Comparison of ENCODE assay signal across 11 cellular contexts in genomic region chr14:69713976-69714716, GRCh38. TPM values are rescaled to one million over a fixed set of nuclear protein-coding genes. Genes with fewer than 3 reads are reported as not detected.
DNase-seq lines count a peak whose midpoint lies in the region; ATAC-seq lines count a peak whose summit lies in the region.
"Had no signal": no experiment of that assay in that cellular context is flagged by ENCODE, and none has a peak within 500 bp of the region (broad histone marks: within the 10 kb centered on the region; RNA-seq: fewer than 3 reads in every experiment).

No MANE protein-coding gene starts in this region.

- peak; percentile 82 for DNase-seq in COLO668 (lab: John Stamatoyannopoulos, UW; ENCODE audit: unreplicated experiment)
- DNase-seq in NCI-H1105 (lab: John Stamatoyannopoulos, UW): peak; percentile 27
- DNase-seq in T-helper 17 cell: no peak
- DNase-seq in HPDE6-E6E7 (ENCODE audit: extremely low spot score): no peak
- no peak for DNase-seq in activated CD4-positive, alpha-beta T cell treated with anti-CD3 and anti-CD28 coated beads for 36 hours
- DNase-seq: activated CD4-positive, alpha-beta T cell treated with anti-CD3 and anti-CD28 coated beads for 4 hours; central memory CD4-positive, alpha-beta T cell; NK-92 treated with Interleukin-12 subunit alpha and Interleukin-12 subunit beta, amount 100 ng/mL, for 24 hours had no signal

- no peak overlapping the region for H3K4me3 Mint-ChIP-seq in T-helper 17 cell
- H3K4me3 Mint-ChIP-seq in activated CD4-positive, alpha-beta T cell treated with anti-CD3 and anti-CD28 coated beads for 36 hours: no peak overlapping the region

- no peak for ATAC-seq in T-helper 17 cell
- no peak for ATAC-seq in GM21619 (IDR thresholded peaks at IDR 0.05; ENCODE audit: unreplicated experiment)
- no peak for ATAC-seq in GM21528 (IDR thresholded peaks at IDR 0.05; ENCODE audit: low FRiP score, unreplicated experiment)
- no peak for ATAC-seq in activated CD4-positive, alpha-beta T cell treated with anti-CD3 and anti-CD28 coated beads for 36 hours

- peak overlapping the region; percentile 5 for H3K27ac ChIP-seq in mesodermal cell (ENCODE audit: low read depth, low read length, severe bottlenecking)

- peaks cover 22% of the 10 kb centered on the region for H3K36me3 ChIP-seq in mesodermal cell (ENCODE audit: control insufficient read depth, insufficient read depth, low read length)

- peaks cover 45% of the 10 kb centered on the region for H3K4me1 Mint-ChIP-seq in T-helper 17 cell
- H3K4me1 Mint-ChIP-seq in activated CD4-positive, alpha-beta T cell treated with anti-CD3 and anti-CD28 coated beads for 36 hours: peaks cover 43% of the 10 kb centered on the region

- H3K27me3 Mint-ChIP-seq in T-helper 17 cell: no peaks in the 10 kb centered on the region
- no peaks in the 10 kb centered on the region for H3K27me3 Mint-ChIP-seq in activated CD4-positive, alpha-beta T cell treated with anti-CD3 and anti-CD28 coated beads for 36 hours

- peaks cover 20% of the 10 kb centered on the region for H3K4me1 ChIP-seq in mesodermal cell (ENCODE audit: control insufficient read depth, insufficient read depth, low read length, poor library complexity, severe bottlenecking)

- peaks cover 5% of the 10 kb centered on the region for H3K36me3 Mint-ChIP-seq in T-helper 17 cell (ENCODE audit: low read depth)
- peaks cover 41% of the 10 kb centered on the region for H3K36me3 Mint-ChIP-seq in activated CD4-positive, alpha-beta T cell treated with anti-CD3 and anti-CD28 coated beads for 36 hours (ENCODE audit: low read depth)

- CTCF ChIA-PET in activated CD4-positive, alpha-beta T cell treated with anti-CD3 and anti-CD28 coated beads for 36 hours (lab: Charles Lee): interaction anchor here (0.8 to 1.9 kb wide), 3 partner anchors 17 to 39 kb away, joined by 3 to 7 read pairs (median 4); no protein-coding TSS in a partner anchor

- H3K4me3 ChIP-seq in mesodermal cell (ENCODE audit: extremely low read depth, insufficient read depth, low read length, poor library complexity, severe bottlenecking): no peak overlapping the region

- POLR2A ChIA-PET in activated CD4-positive, alpha-beta T cell treated with anti-CD3 and anti-CD28 coated beads for 36 hours (lab: Charles Lee): no interaction called here

- intact Hi-C loops in activated CD4-positive, alpha-beta T cell treated with anti-CD3 and anti-CD28 coated beads for 36 hours (cut with DNase I, micrococcal nuclease): no loop called here

- H3K27ac Mint-ChIP-seq in T-helper 17 cell: peak overlapping the region; percentile 90
- H3K27ac Mint-ChIP-seq in activated CD4-positive, alpha-beta T cell treated with anti-CD3 and anti-CD28 coated beads for 36 hours: no peak overlapping the region

- no peaks in the 10 kb centered on the region for H3K9me3 Mint-ChIP-seq in activated CD4-positive, alpha-beta T cell treated with anti-CD3 and anti-CD28 coated beads for 36 hours (ENCODE audit: low read depth)

- H3K9me3 ChIP-seq in T-helper 17 cell (ENCODE audit: control insufficient read depth, low read length, poor library complexity, severe bottlenecking) (no peaks in the 10 kb centered on the region), mesodermal cell (ENCODE audit: control insufficient read depth, low read length) (no peaks in the 10 kb centered on the region)

- 75 to 81% methylated on average over 3 to 4 of the region's 9 CpGs for WGBS in mesodermal cell (ENCODE audit: insufficient coverage in 2 of 2), 2 experiments

RNA-seq across cellular contexts. Expression of gene SRSF5, which starts 52.8 kb away (rescaled TPM):
- total RNA-seq in T-helper 17 cell: 1,000 to 10,000 TPM; 1,334 to 1,459 TPM
- polyA plus RNA-seq in mesodermal cell (2013, experiment 1 of 2): 238 TPM
- 242 TPM for polyA plus RNA-seq in mesodermal cell (2013, experiment 2 of 2)
- total RNA-seq in activated CD4-positive, alpha-beta T cell treated with anti-CD3 and anti-CD28 coated beads for 36 hours: 100 to 1,000 TPM; 265 to 319 TPM

Comparison
In these comparisons a context has a peak if more than half of its experiments do, and no peak if none do; other contexts are left out.
1. DNase-seq: peak in COLO668 (single experiment) and NCI-H1105 (single experiment); none in T-helper 17 cell (0 of 3), HPDE6-E6E7 (single experiment) and activated CD4-positive, alpha-beta T cell treated with anti-CD3 and anti-CD28 coated beads for 36 hours (single experiment).
2. RNA of gene SRSF5, which starts 52.8 kb away (total RNA-seq): 1,334 to 1,459 TPM in T-helper 17 cell; 265 to 319 TPM in activated CD4-positive, alpha-beta T cell treated with anti-CD3 and anti-CD28 coated beads for 36 hours; every median in the first group is over 4 times any median in the second.